ENCODE assay signal across 1 cellular context in genomic region chrX:154021131-154021611, GRCh38.
A peak's percentile ranks its signal among the peaks of the same experiment; 100 is the strongest.
TF ChIP-seq lines count a peak whose summit lies in the region.

No MANE protein-coding gene starts in this region.

TF ChIP-seq in HEK293, 187 proteins besides CTCF, POLR2A, EP300 and RAD21 (continued from another document):
- TF ChIP-seq HIC1 (tag by site-specific recombination; IDR thresholded peaks at IDR 0.05) (0 out of 2 replicates have a peak, but pooled peaks have one; percentile 22), PRDM10 (tag by site-specific recombination; IDR thresholded peaks at IDR 0.05) (peak; percentile 54), GLIS2 (tag by site-specific recombination; IDR thresholded peaks at IDR 0.05) (peak; percentile 95)
